In the genomic region with DNA sequence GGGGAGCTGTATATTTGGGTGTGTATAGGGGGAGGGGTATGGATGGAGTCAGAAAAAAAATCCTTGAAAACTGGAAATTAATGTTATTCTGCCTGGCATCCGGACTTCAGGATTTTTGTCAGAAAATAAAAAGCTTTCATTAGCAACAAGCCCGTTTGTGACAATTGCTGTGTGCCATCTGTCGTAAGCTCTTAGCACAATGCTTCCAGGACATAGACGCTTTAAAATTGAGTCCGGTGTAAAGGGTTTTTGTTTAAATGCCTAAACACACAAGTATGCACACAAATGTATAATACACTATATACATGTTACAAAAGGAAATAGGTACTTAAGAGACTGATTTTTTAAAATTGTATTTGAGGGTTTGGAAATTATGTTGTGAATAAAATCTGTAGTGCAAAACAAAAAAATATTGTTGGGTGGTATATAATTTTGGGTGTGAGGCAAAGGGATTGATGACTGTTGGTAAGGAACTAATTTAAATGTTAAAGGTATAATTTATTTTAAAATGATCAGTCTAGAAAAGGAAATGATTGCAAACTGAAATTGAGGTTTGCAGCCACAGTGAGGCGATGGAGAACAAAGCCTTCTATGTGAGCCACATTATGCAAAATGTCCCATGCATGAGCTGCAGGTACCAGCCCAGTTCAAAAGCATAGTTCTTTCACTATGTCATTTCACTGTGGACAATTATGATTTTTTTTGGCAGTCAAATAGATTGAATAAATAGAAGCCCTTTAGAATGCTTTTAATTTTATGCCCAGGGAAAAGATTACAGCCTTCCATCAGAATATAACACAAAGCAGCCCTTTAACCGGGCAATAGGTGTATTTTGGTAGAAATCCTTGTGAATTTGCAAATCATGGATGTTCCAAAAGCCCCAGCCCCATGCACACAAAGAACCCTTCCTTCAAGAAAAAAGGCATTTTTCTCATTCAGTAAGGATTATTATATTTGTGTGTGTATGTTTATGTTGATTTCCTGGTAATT, we compare ENCODE assay signal across 1 cellular context.
TF ChIP-seq lines count a peak whose summit lies in the region.

No MANE protein-coding gene starts in this region.

TF ChIP-seq in GM12878, 131 proteins besides CTCF, POLR2A, EP300 and RAD21:
- TF ChIP-seq, protein P1, sequence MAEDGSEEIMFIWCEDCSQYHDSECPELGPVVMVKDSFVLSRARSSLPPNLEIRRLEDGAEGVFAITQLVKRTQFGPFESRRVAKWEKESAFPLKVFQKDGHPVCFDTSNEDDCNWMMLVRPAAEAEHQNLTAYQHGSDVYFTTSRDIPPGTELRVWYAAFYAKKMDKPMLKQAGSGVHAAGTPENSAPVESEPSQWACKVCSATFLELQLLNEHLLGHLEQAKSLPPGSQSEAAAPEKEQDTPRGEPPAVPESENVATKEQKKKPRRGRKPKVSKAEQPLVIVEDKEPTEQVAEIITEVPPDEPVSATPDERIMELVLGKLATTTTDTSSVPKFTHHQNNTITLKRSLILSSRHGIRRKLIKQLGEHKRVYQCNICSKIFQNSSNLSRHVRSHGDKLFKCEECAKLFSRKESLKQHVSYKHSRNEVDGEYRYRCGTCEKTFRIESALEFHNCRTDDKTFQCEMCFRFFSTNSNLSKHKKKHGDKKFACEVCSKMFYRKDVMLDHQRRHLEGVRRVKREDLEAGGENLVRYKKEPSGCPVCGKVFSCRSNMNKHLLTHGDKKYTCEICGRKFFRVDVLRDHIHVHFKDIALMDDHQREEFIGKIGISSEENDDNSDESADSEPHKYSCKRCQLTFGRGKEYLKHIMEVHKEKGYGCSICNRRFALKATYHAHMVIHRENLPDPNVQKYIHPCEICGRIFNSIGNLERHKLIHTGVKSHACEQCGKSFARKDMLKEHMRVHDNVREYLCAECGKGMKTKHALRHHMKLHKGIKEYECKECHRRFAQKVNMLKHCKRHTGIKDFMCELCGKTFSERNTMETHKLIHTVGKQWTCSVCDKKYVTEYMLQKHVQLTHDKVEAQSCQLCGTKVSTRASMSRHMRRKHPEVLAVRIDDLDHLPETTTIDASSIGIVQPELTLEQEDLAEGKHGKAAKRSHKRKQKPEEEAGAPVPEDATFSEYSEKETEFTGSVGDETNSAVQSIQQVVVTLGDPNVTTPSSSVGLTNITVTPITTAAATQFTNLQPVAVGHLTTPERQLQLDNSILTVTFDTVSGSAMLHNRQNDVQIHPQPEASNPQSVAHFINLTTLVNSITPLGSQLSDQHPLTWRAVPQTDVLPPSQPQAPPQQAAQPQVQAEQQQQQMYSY (CRISPR knock-in tag; IDR thresholded peaks at IDR 0.05) = no peak
- peak; percentile 72; the same call in 1 of the 3 replicates for TF ChIP-seq POU2F2 (IDR thresholded peaks at IDR 0.05; ENCODE audit: borderline replicate concordance, low read depth, low read length)
